Comparison of ENCODE assay signal across 12 cellular contexts in the genomic region with DNA sequence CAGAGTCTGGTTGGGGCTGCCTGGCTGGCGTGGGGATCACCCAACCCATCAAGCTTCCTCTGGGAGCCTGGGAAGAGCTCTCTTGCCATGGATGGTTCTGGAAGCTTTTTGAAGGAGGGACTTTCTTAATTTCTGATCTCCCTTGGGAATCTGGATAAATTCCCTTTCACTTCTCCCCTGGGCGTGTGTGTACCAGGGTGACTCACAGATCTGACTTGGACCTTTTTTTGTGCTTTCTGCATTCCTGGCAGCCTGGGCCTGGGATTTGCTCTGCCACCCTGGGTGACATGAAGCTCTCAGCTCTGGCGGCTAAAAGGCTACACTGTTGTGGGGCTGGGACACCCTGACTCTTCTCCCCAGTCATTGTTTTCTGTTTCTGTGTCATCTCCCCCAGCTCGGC.
A peak's percentile ranks its signal among the peaks of the same experiment; 100 is the strongest.
DNase-seq lines count a peak whose midpoint lies in the region; ATAC-seq and TF ChIP-seq lines count a peak whose summit lies in the region.
"Had no signal": no experiment of that assay in that cellular context is flagged by ENCODE, and none has a peak within 500 bp of the region (broad histone marks: within the 10 kb centered on the region; RNA-seq: fewer than 3 reads in every experiment).

No MANE protein-coding gene starts in this region.

- DNase-seq in EH (ENCODE audit: low read depth) (peak; percentile 91), M059J (ENCODE audit: low read depth) (peak; percentile 91), chondrocyte (ENCODE audit: low spot score) (no peak), renal cortical epithelial cell (ENCODE audit: low read depth) (peak; percentile 77), islet precursor cell (no peak), anterior cingulate cortex (lab: John Stamatoyannopoulos, UW) (no peak)
- DNase-seq: activated T-cell treated with anti-CD3 and anti-CD28 coated beads, Interleukin-2, amount 50 U/mL, for 1 hour; NCI-H1436 treated with DMSO at 0.1 percent for 48 hours; right lobe of liver; upper lobe of right lung had no signal

- TF ChIP-seq CTCF in chondrocyte (IDR thresholded peaks at IDR 0.05), result no peak

- ATAC-seq in HG03095 (IDR thresholded peaks at IDR 0.05; ENCODE audit: unreplicated experiment), result no peak
- no peak for ATAC-seq in GM18873 (IDR thresholded peaks at IDR 0.05; ENCODE audit: low FRiP score, unreplicated experiment)
- ATAC-seq: right lobe of liver, upper lobe of right lung had no signal

- H3K27me3 Mint-ChIP-seq in chondrocyte (ENCODE audit: low read depth), result no peaks in the 10 kb centered on the region

- peaks cover 90% of the 10 kb centered on the region for H3K4me1 Mint-ChIP-seq in chondrocyte (ENCODE audit: low read depth)

- H3K27ac Mint-ChIP-seq in chondrocyte (ENCODE audit: unreplicated experiment), result peak overlapping the region; percentile 75

- no peaks in the 10 kb centered on the region for H3K9me3 Mint-ChIP-seq in chondrocyte (ENCODE audit: low read depth)

- no peak overlapping the region for H3K4me3 Mint-ChIP-seq in chondrocyte (ENCODE audit: unreplicated experiment)

- H3K36me3 Mint-ChIP-seq in chondrocyte (ENCODE audit: low read depth), result peaks cover 31% of the 10 kb centered on the region

Comparison
In these comparisons a context has a peak if more than half of its experiments do, and no peak if none do; other contexts are left out.
1. DNase-seq: peak in EH (single experiment), M059J (single experiment) and renal cortical epithelial cell (single experiment); none in chondrocyte (single experiment), islet precursor cell (single experiment) and anterior cingulate cortex (0 of 58).